ENCODE assay signal across 1 cellular context in genomic region chr1:12472410-12472797, GRCh38.
TF ChIP-seq lines count a peak whose summit lies in the region.

No MANE protein-coding gene starts in this region.

TF ChIP-seq in K562, 482 proteins besides CTCF, POLR2A, EP300 and RAD21 (continued from another document):
- TF ChIP-seq ZNF592 (IDR thresholded peaks at IDR 0.05), result peak; percentile 29
- TF ChIP-seq PHF21A (IDR thresholded peaks at IDR 0.05; ENCODE audit: borderline replicate concordance, low read depth), result no peak
- peak; percentile 36 for TF ChIP-seq ZNF175 (CRISPR knock-in tag; IDR thresholded peaks at IDR 0.05; ENCODE audit: low read depth)
- no peak for TF ChIP-seq BDP1 (IDR thresholded peaks at IDR 0.05; ENCODE audit: insufficient read depth, insufficient read length)
- TF ChIP-seq NR4A1 (CRISPR knock-in tag; IDR thresholded peaks at IDR 0.05), result no peak
- peak; percentile 24; the same call in 1 of the 2 replicates for TF ChIP-seq NR4A1 (tag; IDR thresholded peaks at IDR 0.05)
- no peak for TF ChIP-seq CHD1 (IDR thresholded peaks at IDR 0.05; ENCODE audit: low read length)
- TF ChIP-seq HEY1 (CRISPR knock-in tag; IDR thresholded peaks at IDR 0.05; ENCODE audit: borderline replicate concordance), result no peak
- no peak for TF ChIP-seq ZNF695 (CRISPR knock-in tag; IDR thresholded peaks at IDR 0.05)
- TF ChIP-seq, protein P1, sequence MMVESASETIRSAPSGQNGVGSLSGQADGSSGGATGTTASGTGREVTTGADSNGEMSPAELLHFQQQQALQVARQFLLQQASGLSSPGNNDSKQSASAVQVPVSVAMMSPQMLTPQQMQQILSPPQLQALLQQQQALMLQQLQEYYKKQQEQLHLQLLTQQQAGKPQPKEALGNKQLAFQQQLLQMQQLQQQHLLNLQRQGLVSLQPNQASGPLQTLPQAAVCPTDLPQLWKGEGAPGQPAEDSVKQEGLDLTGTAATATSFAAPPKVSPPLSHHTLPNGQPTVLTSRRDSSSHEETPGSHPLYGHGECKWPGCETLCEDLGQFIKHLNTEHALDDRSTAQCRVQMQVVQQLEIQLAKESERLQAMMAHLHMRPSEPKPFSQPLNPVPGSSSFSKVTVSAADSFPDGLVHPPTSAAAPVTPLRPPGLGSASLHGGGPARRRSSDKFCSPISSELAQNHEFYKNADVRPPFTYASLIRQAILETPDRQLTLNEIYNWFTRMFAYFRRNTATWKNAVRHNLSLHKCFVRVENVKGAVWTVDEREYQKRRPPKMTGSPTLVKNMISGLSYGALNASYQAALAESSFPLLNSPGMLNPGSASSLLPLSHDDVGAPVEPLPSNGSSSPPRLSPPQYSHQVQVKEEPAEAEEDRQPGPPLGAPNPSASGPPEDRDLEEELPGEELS (CRISPR knock-in tag; IDR thresholded peaks at IDR 0.05; ENCODE audit: borderline replicate concordance), result 0 out of 2 replicates have a peak, but pooled peaks have one; percentile 49
- TF ChIP-seq NFRKB (IDR thresholded peaks at IDR 0.05; ENCODE audit: low read depth), result peak; percentile 13; the same call in 1 of the 2 replicates
- no peak for TF ChIP-seq ZNF655 (CRISPR knock-in tag; IDR thresholded peaks at IDR 0.05)
- no peak for TF ChIP-seq RNF219 (CRISPR knock-in tag; IDR thresholded peaks at IDR 0.05)
- peak in 1 of 2 experiments; percentile 55; a peak in 1 of 4 replicates for TF ChIP-seq UBTF (IDR thresholded peaks at IDR 0.05; ENCODE audit: borderline replicate concordance in 1 of 2, low read depth in 2 of 2, low read length in 2 of 2)
- TF ChIP-seq CEBPB (tag; IDR thresholded peaks at IDR 0.05), result no peak
- peak; percentile 65 for TF ChIP-seq L3MBTL2 (IDR thresholded peaks at IDR 0.05)
